ENCODE assay signal across 35 cellular contexts in genomic region chr22:24763872-24764485, GRCh38. TPM values are rescaled to one million over a fixed set of nuclear protein-coding genes. Genes with fewer than 3 reads are reported as not detected.
"Had no signal": no experiment of that assay in that cellular context is flagged by ENCODE, and none has a peak within 500 bp of the region (broad histone marks: within the 10 kb centered on the region; RNA-seq: fewer than 3 reads in every experiment).

No MANE protein-coding gene starts in this region.

- H3K27ac ChIP-seq: esophagus muscularis mucosa, foreskin keratinocyte, heart right ventricle, lower lobe of right lung, neutrophil, pancreas, prostate gland, sigmoid colon, transverse colon, WERI-Rb-1 had no signal

- H3K4me1 Mint-ChIP-seq: activated CD4-positive, alpha-beta T cell treated with anti-CD3 and anti-CD28 coated beads, Interleukin-2, amount 10 ng/mL, durations not matched to agents 7 days and 5 days; activated CD8-positive, alpha-beta memory T cell treated with anti-CD3 and anti-CD28 coated beads, Interleukin-2, amount 10 ng/mL, durations not matched to agents 7 days and 5 days; central memory CD8-positive, alpha-beta T cell; natural killer cell; stimulated activated memory B cell treated with anti-CD40 and anti-IgM and Interleukin-4, amounts not matched to agents 10 μg/mL and 1 μg/mL and 100 μg/mL, for 72 hours had no signal

- ATAC-seq: activated CD8-positive, alpha-beta memory T cell treated with anti-CD3 and anti-CD28 coated beads, Interleukin-2, amount 10 ng/mL, durations not matched to agents 7 days and 5 days; activated CD8-positive, alpha-beta T cell treated with anti-CD3 and anti-CD28 coated beads for 36 hours; activated naive CD4-positive, alpha-beta T cell treated with anti-CD3 and anti-CD28 coated beads, Interleukin-2, amount 50 U/mL, for 72 hours; activated T-cell treated with anti-CD3 and anti-CD28 coated beads, Interleukin-2, amount 50 U/mL, for 72 hours; foreskin keratinocyte; heart right ventricle; left lobe of liver; lower lobe of right lung; natural killer cell; pancreas; stimulated activated memory B cell treated with anti-CD40 and anti-IgM and Interleukin-4, amounts not matched to agents 10 μg/mL and 1 μg/mL and 100 μg/mL, for 72 hours had no signal

- DNase-seq: activated CD4-positive, alpha-beta T cell treated with anti-CD3 and anti-CD28 coated beads for 1 hour; activated CD4-positive, alpha-beta T cell treated with anti-CD3 and anti-CD28 coated beads, Interleukin-2, amount 10 ng/mL, durations not matched to agents 7 days and 5 days; activated CD8-positive, alpha-beta memory T cell treated with anti-CD3 and anti-CD28 coated beads, Interleukin-2, amount 10 ng/mL, durations not matched to agents 7 days and 5 days; activated CD8-positive, alpha-beta T cell treated with anti-CD3 and anti-CD28 coated beads for 36 hours; activated naive CD4-positive, alpha-beta T cell; activated T-cell treated with anti-CD3 and anti-CD28 coated beads for 4 hours; activated T-cell treated with anti-CD3 and anti-CD28 coated beads, Interleukin-2, amount 50 U/mL, for 72 hours; foreskin keratinocyte; heart right ventricle; kidney glomerular epithelial cell; lower lobe of right lung; mesenchymal stem cell; natural killer cell; retina; sigmoid colon; small intestine; stimulated activated CD4-positive, alpha-beta T cell treated with anti-CD3 and anti-CD28 coated beads, Interleukin-1b, Interleukin-23, amount 100 ng/mL, for 48 hours; stimulated activated CD4-positive, alpha-beta T cell treated with anti-CD3 and anti-CD28 coated beads, Interleukin-4, amount 100 ng/mL, for 4 hours; stimulated activated CD8-positive, alpha-beta memory T cell treated with anti-CD3 and anti-CD28 coated beads, Interleukin-4, amount 100 ng/mL, for 48 hours; T1000; transverse colon; WERI-Rb-1 had no signal

- H3K27ac Mint-ChIP-seq: activated CD4-positive, alpha-beta T cell treated with anti-CD3 and anti-CD28 coated beads, Interleukin-2, amount 10 ng/mL, durations not matched to agents 7 days and 5 days; activated CD8-positive, alpha-beta memory T cell treated with anti-CD3 and anti-CD28 coated beads, Interleukin-2, amount 10 ng/mL, durations not matched to agents 7 days and 5 days; activated CD8-positive, alpha-beta T cell treated with anti-CD3 and anti-CD28 coated beads for 36 hours; activated T-cell treated with anti-CD3 and anti-CD28 coated beads, Interleukin-2, amount 50 U/mL, for 72 hours; dendritic cell treated with granulocyte-macrophage colony-stimulating factor and Interleukin-4, amounts not matched to agents 40 ng/mL and 50 ng/mL, for 4 days; natural killer cell; stimulated activated memory B cell treated with anti-CD40 and anti-IgM and Interleukin-4, amounts not matched to agents 10 μg/mL and 1 μg/mL and 100 μg/mL, for 72 hours; T-helper 1 cell treated with Interleukin-12 subunit alpha and Interleukin-12 subunit beta and Interleukin-4 antibody, amounts not matched to agents 30 μg/mL and 1 μg/mL, for 36 hours had no signal

- H3K9me3 Mint-ChIP-seq: activated CD4-positive, alpha-beta T cell treated with anti-CD3 and anti-CD28 coated beads, Interleukin-2, amount 10 ng/mL, durations not matched to agents 7 days and 5 days; activated CD8-positive, alpha-beta T cell treated with anti-CD3 and anti-CD28 coated beads for 36 hours; activated naive CD4-positive, alpha-beta T cell treated with anti-CD3 and anti-CD28 coated beads, Interleukin-2, amount 50 U/mL, for 72 hours; activated T-cell treated with anti-CD3 and anti-CD28 coated beads, Interleukin-2, amount 50 U/mL, for 72 hours; central memory CD8-positive, alpha-beta T cell; dendritic cell treated with granulocyte-macrophage colony-stimulating factor and Interleukin-4, amounts not matched to agents 40 ng/mL and 50 ng/mL, for 4 days; natural killer cell; stimulated activated memory B cell treated with anti-CD40 and anti-IgM and Interleukin-4, amounts not matched to agents 10 μg/mL and 1 μg/mL and 100 μg/mL, for 72 hours; T-helper 1 cell treated with Interleukin-12 subunit alpha and Interleukin-12 subunit beta and Interleukin-4 antibody, amounts not matched to agents 30 μg/mL and 1 μg/mL, for 36 hours had no signal

- H3K4me3 Mint-ChIP-seq: activated CD4-positive, alpha-beta T cell treated with anti-CD3 and anti-CD28 coated beads, Interleukin-2, amount 10 ng/mL, durations not matched to agents 7 days and 5 days; activated CD8-positive, alpha-beta memory T cell treated with anti-CD3 and anti-CD28 coated beads, Interleukin-2, amount 10 ng/mL, durations not matched to agents 7 days and 5 days; activated CD8-positive, alpha-beta T cell treated with anti-CD3 and anti-CD28 coated beads for 36 hours; activated T-cell treated with anti-CD3 and anti-CD28 coated beads, Interleukin-2, amount 50 U/mL, for 72 hours; central memory CD8-positive, alpha-beta T cell; dendritic cell treated with granulocyte-macrophage colony-stimulating factor and Interleukin-4, amounts not matched to agents 40 ng/mL and 50 ng/mL, for 4 days; natural killer cell; stimulated activated memory B cell treated with anti-CD40 and anti-IgM and Interleukin-4, amounts not matched to agents 10 μg/mL and 1 μg/mL and 100 μg/mL, for 72 hours; T-helper 1 cell treated with Interleukin-12 subunit alpha and Interleukin-12 subunit beta and Interleukin-4 antibody, amounts not matched to agents 30 μg/mL and 1 μg/mL, for 36 hours had no signal

- H3K9me3 ChIP-seq: esophagus muscularis mucosa, heart right ventricle, lower lobe of right lung, neutrophil, pancreas, prostate gland, sigmoid colon, transverse colon had no signal

- H3K36me3 ChIP-seq: esophagus muscularis mucosa, heart right ventricle, lower lobe of right lung, neutrophil, pancreas, prostate gland, sigmoid colon, transverse colon, WERI-Rb-1 had no signal

- H3K36me3 Mint-ChIP-seq: activated CD8-positive, alpha-beta memory T cell treated with anti-CD3 and anti-CD28 coated beads, Interleukin-2, amount 10 ng/mL, durations not matched to agents 7 days and 5 days; activated naive CD4-positive, alpha-beta T cell treated with anti-CD3 and anti-CD28 coated beads, Interleukin-2, amount 50 U/mL, for 72 hours; natural killer cell; stimulated activated memory B cell treated with anti-CD40 and anti-IgM and Interleukin-4, amounts not matched to agents 10 μg/mL and 1 μg/mL and 100 μg/mL, for 72 hours had no signal

- H3K27me3 ChIP-seq: pancreas had no signal

- H3K4me3 ChIP-seq: esophagus muscularis mucosa, heart right ventricle, lower lobe of right lung, pancreas, prostate gland, sigmoid colon, transverse colon had no signal

- H3K4me1 ChIP-seq: esophagus muscularis mucosa, foreskin keratinocyte, lower lobe of right lung, pancreas, prostate gland, sigmoid colon, transverse colon had no signal

RNA-seq across cellular contexts. Expression of gene PIWIL3, which starts 10.5 kb away (rescaled TPM):
- total RNA-seq: activated CD4-positive, alpha-beta T cell treated with anti-CD3 and anti-CD28 coated beads, Interleukin-2, amount 10 ng/mL, durations not matched to agents 7 days and 5 days; activated CD8-positive, alpha-beta memory T cell treated with anti-CD3 and anti-CD28 coated beads, Interleukin-2, amount 10 ng/mL, durations not matched to agents 7 days and 5 days; activated CD8-positive, alpha-beta T cell treated with anti-CD3 and anti-CD28 coated beads for 36 hours; activated naive CD4-positive, alpha-beta T cell treated with anti-CD3 and anti-CD28 coated beads, Interleukin-2, amount 50 U/mL, for 72 hours; activated T-cell treated with anti-CD3 and anti-CD28 coated beads, Interleukin-2, amount 50 U/mL, for 72 hours; bronchial epithelial cell; esophagus muscularis mucosa; foreskin keratinocyte; heart right ventricle; left lobe of liver; lower lobe of right lung; natural killer cell; pancreas; sigmoid colon; temporal lobe; transverse colon; urinary bladder had no signal

RNA-seq across cellular contexts. Expression of gene SGSM1, which starts 42.0 kb away (rescaled TPM):
- total RNA-seq: bronchial epithelial cell, foreskin keratinocyte had no signal
